ENCODE assay signal across 23 cellular contexts in genomic region chr10:115604627-115605026, GRCh38.
"Had no signal": no experiment of that assay in that cellular context is flagged by ENCODE, and none has a peak within 500 bp of the region (broad histone marks: within the 10 kb centered on the region; RNA-seq: fewer than 3 reads in every experiment).

No MANE protein-coding gene starts in this region.

- H3K4me1 Mint-ChIP-seq: activated CD4-positive, alpha-beta memory T cell treated with anti-CD3 and anti-CD28 coated beads, Interleukin-2, amount 10 ng/mL, durations not matched to agents 7 days and 5 days; activated CD4-positive, alpha-beta T cell treated with anti-CD3 and anti-CD28 coated beads, Interleukin-2, amount 10 ng/mL, durations not matched to agents 7 days and 5 days; naive thymus-derived CD4-positive, alpha-beta T cell; stimulated activated effector memory CD8-positive, alpha-beta T cell treated with anti-CD3 and anti-CD28 coated beads, Interleukin-12 subunit alpha, Interleukin-12 subunit beta, amount 100 ng/mL, for 72 hours; stimulated activated naive CD8-positive, alpha-beta T cell treated with anti-CD3 and anti-CD28 coated beads, Interleukin-15, amount 100 ng/mL, for 72 hours; WTC11 had no signal

- ATAC-seq: activated naive CD4-positive, alpha-beta T cell treated with anti-CD3 and anti-CD28 coated beads, Interleukin-2, amount 50 U/mL, for 72 hours; left ventricle myocardium superior; naive thymus-derived CD4-positive, alpha-beta T cell; right lobe of liver; stimulated activated effector memory CD8-positive, alpha-beta T cell treated with anti-CD3 and anti-CD28 coated beads, Interleukin-12 subunit alpha, Interleukin-12 subunit beta, amount 100 ng/mL, for 72 hours; stimulated activated naive CD8-positive, alpha-beta T cell treated with anti-CD3 and anti-CD28 coated beads, Interleukin-15, amount 100 ng/mL, for 72 hours; WTC11 had no signal

- H3K9me3 ChIP-seq: esophagus muscularis mucosa, right lobe of liver, thyroid gland had no signal

- H3K27ac ChIP-seq: esophagus muscularis mucosa, neural progenitor cell, right lobe of liver, thyroid gland had no signal

- H3K9me3 Mint-ChIP-seq: activated CD4-positive, alpha-beta memory T cell treated with anti-CD3 and anti-CD28 coated beads, Interleukin-2, amount 10 ng/mL, durations not matched to agents 7 days and 5 days; activated CD4-positive, alpha-beta T cell treated with anti-CD3 and anti-CD28 coated beads, Interleukin-2, amount 10 ng/mL, durations not matched to agents 7 days and 5 days; neural progenitor cell; stimulated activated naive CD8-positive, alpha-beta T cell treated with anti-CD3 and anti-CD28 coated beads, Interleukin-15, amount 100 ng/mL, for 72 hours; WTC11 had no signal

- H3K9ac ChIP-seq: neural progenitor cell had no signal

- H3K4me1 ChIP-seq: esophagus muscularis mucosa, neural progenitor cell, right lobe of liver, thyroid gland had no signal

- H3K4me3 Mint-ChIP-seq: activated CD4-positive, alpha-beta memory T cell treated with anti-CD3 and anti-CD28 coated beads, Interleukin-2, amount 10 ng/mL, durations not matched to agents 7 days and 5 days; activated CD4-positive, alpha-beta T cell treated with anti-CD3 and anti-CD28 coated beads, Interleukin-2, amount 10 ng/mL, durations not matched to agents 7 days and 5 days; naive thymus-derived CD4-positive, alpha-beta T cell; neural progenitor cell; stimulated activated effector memory CD8-positive, alpha-beta T cell treated with anti-CD3 and anti-CD28 coated beads, Interleukin-12 subunit alpha, Interleukin-12 subunit beta, amount 100 ng/mL, for 72 hours; stimulated activated naive CD8-positive, alpha-beta T cell treated with anti-CD3 and anti-CD28 coated beads, Interleukin-15, amount 100 ng/mL, for 72 hours; WTC11 had no signal

- DNase-seq: activated CD4-positive, alpha-beta memory T cell treated with anti-CD3 and anti-CD28 coated beads, Interleukin-2, amount 10 ng/mL, durations not matched to agents 7 days and 5 days; activated CD4-positive, alpha-beta T cell treated with anti-CD3 and anti-CD28 coated beads for 1 hour; activated CD4-positive, alpha-beta T cell treated with anti-CD3 and anti-CD28 coated beads, Interleukin-2, amount 10 ng/mL, durations not matched to agents 7 days and 5 days; activated naive CD4-positive, alpha-beta T cell; activated T-cell treated with anti-CD3 and anti-CD28 coated beads, Interleukin-2, amount 50 U/mL, for 48 hours; anterior cingulate cortex; dermis blood vessel endothelial cell; effector CD4-positive, alpha-beta T cell; left ventricle myocardium superior; naive thymus-derived CD4-positive, alpha-beta T cell; right lobe of liver; small intestine; stimulated activated CD4-positive, alpha-beta T cell treated with anti-CD3 and anti-CD28 coated beads, Interleukin-4, amount 100 ng/mL, for 24 hours; stimulated activated naive CD8-positive, alpha-beta T cell treated with anti-CD3 and anti-CD28 coated beads, Interleukin-15, amount 100 ng/mL, for 72 hours; substantia nigra; T-helper 2 cell; thyroid gland had no signal

- H3K27me3 Mint-ChIP-seq: activated CD4-positive, alpha-beta memory T cell treated with anti-CD3 and anti-CD28 coated beads, Interleukin-2, amount 10 ng/mL, durations not matched to agents 7 days and 5 days; activated CD4-positive, alpha-beta T cell treated with anti-CD3 and anti-CD28 coated beads, Interleukin-2, amount 10 ng/mL, durations not matched to agents 7 days and 5 days; naive thymus-derived CD4-positive, alpha-beta T cell; progenitor cell of endocrine pancreas; stimulated activated naive CD8-positive, alpha-beta T cell treated with anti-CD3 and anti-CD28 coated beads, Interleukin-15, amount 100 ng/mL, for 72 hours had no signal

- H3K27ac Mint-ChIP-seq: activated CD4-positive, alpha-beta memory T cell treated with anti-CD3 and anti-CD28 coated beads, Interleukin-2, amount 10 ng/mL, durations not matched to agents 7 days and 5 days; activated CD4-positive, alpha-beta T cell treated with anti-CD3 and anti-CD28 coated beads, Interleukin-2, amount 10 ng/mL, durations not matched to agents 7 days and 5 days; activated naive CD4-positive, alpha-beta T cell treated with anti-CD3 and anti-CD28 coated beads, Interleukin-2, amount 50 U/mL, for 72 hours; naive thymus-derived CD4-positive, alpha-beta T cell; neural progenitor cell; progenitor cell of endocrine pancreas; stimulated activated effector memory CD8-positive, alpha-beta T cell treated with anti-CD3 and anti-CD28 coated beads, Interleukin-12 subunit alpha, Interleukin-12 subunit beta, amount 100 ng/mL, for 72 hours; stimulated activated naive CD8-positive, alpha-beta T cell treated with anti-CD3 and anti-CD28 coated beads, Interleukin-15, amount 100 ng/mL, for 72 hours; WTC11 had no signal

- H3K4me3 ChIP-seq: esophagus muscularis mucosa, neural progenitor cell, right lobe of liver, thyroid gland had no signal

- H3K36me3 Mint-ChIP-seq: activated naive CD4-positive, alpha-beta T cell treated with anti-CD3 and anti-CD28 coated beads, Interleukin-2, amount 50 U/mL, for 72 hours; naive thymus-derived CD4-positive, alpha-beta T cell; neural progenitor cell; stimulated activated effector memory CD8-positive, alpha-beta T cell treated with anti-CD3 and anti-CD28 coated beads, Interleukin-12 subunit alpha, Interleukin-12 subunit beta, amount 100 ng/mL, for 72 hours; WTC11 had no signal

- H3K27me3 ChIP-seq: esophagus muscularis mucosa, neural progenitor cell, right lobe of liver, thyroid gland had no signal

- H3K4me2 ChIP-seq: neural progenitor cell had no signal

- H3K36me3 ChIP-seq: esophagus muscularis mucosa, neural progenitor cell, right lobe of liver, thyroid gland had no signal

- H2AFZ ChIP-seq: neural progenitor cell had no signal
